ENCODE assay signal across 1 cellular context in the genomic region with DNA sequence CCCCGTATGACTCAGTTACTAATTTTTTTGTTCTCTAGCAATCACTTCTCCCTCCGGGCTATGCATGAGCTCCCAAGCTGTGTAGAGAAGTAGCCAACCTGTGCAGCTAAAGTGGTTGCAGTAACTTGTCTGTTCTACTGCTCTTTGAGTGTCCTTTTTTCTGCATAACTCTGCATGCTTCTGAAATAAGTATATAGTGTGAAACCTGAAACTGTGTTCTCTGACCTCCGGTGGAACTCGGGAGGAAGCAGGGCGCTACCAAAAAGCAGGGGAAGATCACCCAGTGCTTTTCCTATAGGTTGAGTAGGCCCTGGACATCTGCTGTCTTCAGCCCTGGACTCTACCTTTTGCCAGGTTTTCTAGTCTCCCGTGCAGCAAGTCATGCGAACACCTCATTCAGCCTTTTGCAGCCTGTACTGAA.
TF ChIP-seq lines count a peak whose summit lies in the region.

No MANE protein-coding gene starts in this region.

TF ChIP-seq in WTC11, 78 proteins besides CTCF, POLR2A, EP300 and RAD21 (continued from another document):
- TF ChIP-seq, protein P1, sequence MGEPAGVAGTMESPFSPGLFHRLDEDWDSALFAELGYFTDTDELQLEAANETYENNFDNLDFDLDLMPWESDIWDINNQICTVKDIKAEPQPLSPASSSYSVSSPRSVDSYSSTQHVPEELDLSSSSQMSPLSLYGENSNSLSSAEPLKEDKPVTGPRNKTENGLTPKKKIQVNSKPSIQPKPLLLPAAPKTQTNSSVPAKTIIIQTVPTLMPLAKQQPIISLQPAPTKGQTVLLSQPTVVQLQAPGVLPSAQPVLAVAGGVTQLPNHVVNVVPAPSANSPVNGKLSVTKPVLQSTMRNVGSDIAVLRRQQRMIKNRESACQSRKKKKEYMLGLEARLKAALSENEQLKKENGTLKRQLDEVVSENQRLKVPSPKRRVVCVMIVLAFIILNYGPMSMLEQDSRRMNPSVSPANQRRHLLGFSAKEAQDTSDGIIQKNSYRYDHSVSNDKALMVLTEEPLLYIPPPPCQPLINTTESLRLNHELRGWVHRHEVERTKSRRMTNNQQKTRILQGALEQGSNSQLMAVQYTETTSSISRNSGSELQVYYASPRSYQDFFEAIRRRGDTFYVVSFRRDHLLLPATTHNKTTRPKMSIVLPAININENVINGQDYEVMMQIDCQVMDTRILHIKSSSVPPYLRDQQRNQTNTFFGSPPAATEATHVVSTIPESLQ (CRISPR knock-in tag; IDR thresholded peaks at IDR 0.05) = no peak
